ENCODE assay signal across 12 cellular contexts in genomic region chr13:32309312-32309711, GRCh38. TPM values are rescaled to one million over a fixed set of nuclear protein-coding genes. Genes with fewer than 3 reads are reported as not detected.
DNase-seq lines count a peak whose midpoint lies in the region; ATAC-seq, FAIRE-seq and TF ChIP-seq lines count a peak whose summit lies in the region.
"Had no signal": no experiment of that assay in that cellular context is flagged by ENCODE, and none has a peak within 500 bp of the region (broad histone marks: within the 10 kb centered on the region; RNA-seq: fewer than 3 reads in every experiment).

No MANE protein-coding gene starts in this region.

- intact Hi-C loops in activated CD8-positive, alpha-beta T cell treated with anti-CD3 and anti-CD28 coated beads for 36 hours (cut with micrococcal nuclease), result no loop called here
- intact Hi-C loops in OCI-LY7 (cut with micrococcal nuclease; ENCODE audit: unreplicated experiment), result no loop called here
- intact Hi-C loops in tibial artery (cut with DNase I; ENCODE audit: low total_unique reads), result loop anchor here (10.0 kb wide), 1 partner anchor 65 kb away; no protein-coding TSS in a partner anchor
- intact Hi-C loops in Calu3 (cut with micrococcal nuclease; ENCODE audit: unreplicated experiment), result no loop called here

- no peaks in the 10 kb centered on the region for H3K9me3 ChIP-seq in OCI-LY7 (ENCODE audit: low read length)
- H3K9me3 ChIP-seq in tibial artery, result no peaks in the 10 kb centered on the region

- H3K4me3 Mint-ChIP-seq in activated CD8-positive, alpha-beta T cell treated with anti-CD3 and anti-CD28 coated beads, Interleukin-2, amount 10 ng/mL, durations not matched to agents 7 days and 5 days, result no peak overlapping the region
- no peak overlapping the region for H3K4me3 Mint-ChIP-seq in activated CD8-positive, alpha-beta T cell treated with anti-CD3 and anti-CD28 coated beads for 36 hours
- no peak overlapping the region for H3K4me3 Mint-ChIP-seq in Calu3 (ENCODE audit: low read depth, unreplicated experiment)

- H3K4me3 ChIP-seq in OCI-LY7 (ENCODE audit: low read depth, low read length, poor library complexity, severe bottlenecking) (no peak overlapping the region), tibial artery (no peak overlapping the region)
- H3K4me3 ChIP-seq: SK-N-MC had no signal

- H3K4me1 Mint-ChIP-seq in activated CD8-positive, alpha-beta T cell treated with anti-CD3 and anti-CD28 coated beads, Interleukin-2, amount 10 ng/mL, durations not matched to agents 7 days and 5 days (ENCODE audit: low read depth), result peaks cover 28% of the 10 kb centered on the region
- H3K4me1 Mint-ChIP-seq in activated CD8-positive, alpha-beta T cell treated with anti-CD3 and anti-CD28 coated beads for 36 hours (ENCODE audit: low read depth), result peaks cover 12% of the 10 kb centered on the region
- H3K4me1 Mint-ChIP-seq in Calu3 (ENCODE audit: low read depth, unreplicated experiment), result no peaks in the 10 kb centered on the region

- H2AFZ ChIP-seq in OCI-LY7 (ENCODE audit: low read length), result peak overlapping the region; percentile 76; the same call in 1 of the 2 replicates

- no peaks in the 10 kb centered on the region for H3K79me2 ChIP-seq in OCI-LY7 (ENCODE audit: insufficient read depth, low read depth, low read length)

- POLR2A ChIA-PET in activated CD8-positive, alpha-beta T cell treated with anti-CD3 and anti-CD28 coated beads, Interleukin-2, amount 10 ng/mL, durations not matched to agents 7 days and 5 days (lab: Charles Lee), result no interaction called here
- POLR2A ChIA-PET in activated CD8-positive, alpha-beta T cell treated with anti-CD3 and anti-CD28 coated beads for 36 hours (lab: Charles Lee), result no interaction called here
- POLR2A ChIA-PET in OCI-LY7 (lab: Charles Lee), result no interaction called here

- CTCF ChIA-PET in activated CD8-positive, alpha-beta T cell treated with anti-CD3 and anti-CD28 coated beads, Interleukin-2, amount 10 ng/mL, durations not matched to agents 7 days and 5 days (lab: Charles Lee), result interaction anchor here (0.6 to 1.4 kb wide), 7 partner anchors 42 to 399 kb away, joined by 3 to 13 read pairs (median 3); no protein-coding TSS in a partner anchor
- CTCF ChIA-PET in activated CD8-positive, alpha-beta T cell treated with anti-CD3 and anti-CD28 coated beads for 36 hours (lab: Charles Lee), result interaction anchor here (0.8 to 1.0 kb wide), 4 partner anchors 9 to 399 kb away, joined by 3 to 4 read pairs (median 3); no protein-coding TSS in a partner anchor
- CTCF ChIA-PET in OCI-LY7 (lab: Charles Lee; ENCODE audit: unreplicated experiment) (no interaction called here), Calu3 (lab: Charles Lee) (no interaction called here)

- no peak for TF ChIP-seq CTCF in activated CD8-positive, alpha-beta T cell treated with anti-CD3 and anti-CD28 coated beads for 36 hours (IDR thresholded peaks at IDR 0.05)
- TF ChIP-seq CTCF in OCI-LY7 (conservative IDR thresholded peaks at IDR 0.05; ENCODE audit: low read length), result no peak
- TF ChIP-seq CTCF in tibial artery (IDR thresholded peaks at IDR 0.05), result no peak
- no peak for TF ChIP-seq CTCF in Calu3 (IDR thresholded peaks at IDR 0.05; ENCODE audit: unreplicated experiment)
- no peak for TF ChIP-seq CTCF in D721Med (IDR thresholded peaks at IDR 0.05; ENCODE audit: insufficient read depth, missing control alignments)

- H3K36me3 Mint-ChIP-seq in activated CD8-positive, alpha-beta T cell treated with anti-CD3 and anti-CD28 coated beads, Interleukin-2, amount 10 ng/mL, durations not matched to agents 7 days and 5 days (ENCODE audit: low read depth), result no peaks in the 10 kb centered on the region
- no peaks in the 10 kb centered on the region for H3K36me3 Mint-ChIP-seq in activated CD8-positive, alpha-beta T cell treated with anti-CD3 and anti-CD28 coated beads for 36 hours (ENCODE audit: low read depth)
- H3K36me3 Mint-ChIP-seq in Calu3 (ENCODE audit: insufficient read depth, unreplicated experiment), result no peaks in the 10 kb centered on the region

- no peaks in the 10 kb centered on the region for H4K20me1 ChIP-seq in OCI-LY7 (ENCODE audit: insufficient read depth, low read length)

- H3K27ac ChIP-seq in OCI-LY7 (ENCODE audit: low read depth, low read length, poor library complexity, severe bottlenecking) (no peak overlapping the region), tibial artery (peak overlapping the region; percentile 14 to 54)
- H3K27ac ChIP-seq: SK-N-MC had no signal

- H3K27me3 ChIP-seq in tibial artery, result no peaks in the 10 kb centered on the region

- no peak for FAIRE-seq in D721Med (lab: Jason Lieb, UNC)

- H3K4me2 ChIP-seq in OCI-LY7 (ENCODE audit: low read length), result 0 out of 2 replicates have a peak overlapping the region, but pooled peaks have one; percentile 22

- H3K27ac Mint-ChIP-seq in activated CD8-positive, alpha-beta T cell treated with anti-CD3 and anti-CD28 coated beads, Interleukin-2, amount 10 ng/mL, durations not matched to agents 7 days and 5 days, result peak overlapping the region; percentile 28
- H3K27ac Mint-ChIP-seq in activated CD8-positive, alpha-beta T cell treated with anti-CD3 and anti-CD28 coated beads for 36 hours, result no peak overlapping the region
- no peak overlapping the region for H3K27ac Mint-ChIP-seq in Calu3 (ENCODE audit: unreplicated experiment)

- ATAC-seq in activated CD8-positive, alpha-beta T cell treated with anti-CD3 and anti-CD28 coated beads, Interleukin-2, amount 10 ng/mL, durations not matched to agents 7 days and 5 days, result peak; percentile 43
- no peak for ATAC-seq in activated CD8-positive, alpha-beta T cell treated with anti-CD3 and anti-CD28 coated beads for 36 hours

- no peaks in the 10 kb centered on the region for H3K36me3 ChIP-seq in OCI-LY7 (ENCODE audit: insufficient read depth, low read length)
- H3K36me3 ChIP-seq in tibial artery, result no peaks in the 10 kb centered on the region

- H3K4me1 ChIP-seq in OCI-LY7 (ENCODE audit: insufficient read depth, low read length, poor library complexity, severe bottlenecking) (peaks cover 17% of the 10 kb centered on the region), tibial artery (peaks cover 0 to 12% (median 4%) of the 10 kb centered on the region in 4 donors)

- no peak for DNase-seq in activated CD8-positive, alpha-beta T cell treated with anti-CD3 and anti-CD28 coated beads, Interleukin-2, amount 10 ng/mL, durations not matched to agents 7 days and 5 days
- no peak for DNase-seq in activated CD8-positive, alpha-beta T cell treated with anti-CD3 and anti-CD28 coated beads for 36 hours
- DNase-seq in OCI-LY7 (ENCODE audit: low spot score) (peak; percentile 4), iris pigment epithelial cell (ENCODE audit: low read depth) (peak; percentile 38), tibial artery (no peak), Calu3 (no peak), mesenteric fat pad (ENCODE audit: low spot score) (no peak), D721Med (ENCODE audit: insufficient read length, low spot score) (no peak)
- DNase-seq: activated CD4-positive, CD25-positive, alpha-beta regulatory T cell treated with anti-CD3 and anti-CD28 coated beads, Interleukin-2, amount 50 U/mL, for 72 hours; DMS153; glutamatergic neuron had no signal

- BruUV-seq in OCI-LY7 (replicated peaks; lab: Mats Ljungman, UMichigan), result no TSS peak
- no TSS peak for BruUV-seq in Calu3 (replicated peaks; lab: Mats Ljungman, UMichigan)

- H3K9me3 Mint-ChIP-seq in activated CD8-positive, alpha-beta T cell treated with anti-CD3 and anti-CD28 coated beads, Interleukin-2, amount 10 ng/mL, durations not matched to agents 7 days and 5 days (ENCODE audit: insufficient read depth), result no peaks in the 10 kb centered on the region
- H3K9me3 Mint-ChIP-seq in activated CD8-positive, alpha-beta T cell treated with anti-CD3 and anti-CD28 coated beads for 36 hours, result no peaks in the 10 kb centered on the region
- no peaks in the 10 kb centered on the region for H3K9me3 Mint-ChIP-seq in Calu3 (ENCODE audit: low read depth, unreplicated experiment)

- no peaks in the 10 kb centered on the region for H3K9me2 ChIP-seq in OCI-LY7 (ENCODE audit: insufficient read depth, low read length)

- H3K27me3 Mint-ChIP-seq in activated CD8-positive, alpha-beta T cell treated with anti-CD3 and anti-CD28 coated beads, Interleukin-2, amount 10 ng/mL, durations not matched to agents 7 days and 5 days (ENCODE audit: low read depth), result peaks cover 4% of the 10 kb centered on the region
- H3K27me3 Mint-ChIP-seq in activated CD8-positive, alpha-beta T cell treated with anti-CD3 and anti-CD28 coated beads for 36 hours, result no peaks in the 10 kb centered on the region
- H3K27me3 Mint-ChIP-seq in Calu3 (ENCODE audit: unreplicated experiment), result no peaks in the 10 kb centered on the region

RNA-seq across cellular contexts. Expression of gene ZAR1L, which starts 5.9 kb away (rescaled TPM):
- total RNA-seq in activated CD8-positive, alpha-beta T cell treated with anti-CD3 and anti-CD28 coated beads, Interleukin-2, amount 10 ng/mL, durations not matched to agents 7 days and 5 days, result not detected
- not detected for total RNA-seq in activated CD8-positive, alpha-beta T cell treated with anti-CD3 and anti-CD28 coated beads for 36 hours
- total RNA-seq in OCI-LY7 (2014; rRNA removed; shearing (Covaris generic)), result 0.10 and 0.32 TPM in 2 replicates
- total RNA-seq in OCI-LY7 (2022) (0.76 and 1.1 TPM in 2 replicates), Calu3 (2022) (not detected in 2 replicates), mesenteric fat pad (not detected)

RNA-seq across cellular contexts. Expression of gene BRCA2, which starts 6.0 kb away (rescaled TPM):
- total RNA-seq in activated CD8-positive, alpha-beta T cell treated with anti-CD3 and anti-CD28 coated beads, Interleukin-2, amount 10 ng/mL, durations not matched to agents 7 days and 5 days, result 10 to 100 TPM; 28.4 to 30.7 TPM
- total RNA-seq in activated CD8-positive, alpha-beta T cell treated with anti-CD3 and anti-CD28 coated beads for 36 hours, result 10 to 100 TPM; 24.9 to 27.2 TPM
- total RNA-seq in OCI-LY7 (2014; rRNA removed; shearing (Covaris generic)), result 16.9 and 25.8 TPM in 2 replicates
- total RNA-seq in OCI-LY7 (2022) (34.3 and 36.4 TPM in 2 replicates), Calu3 (2022) (11.0 and 12.8 TPM in 2 replicates), mesenteric fat pad (1.9 TPM)

Comparison
In these comparisons a context has a peak if more than half of its experiments do, and no peak if none do; other contexts are left out.
1. DNase-seq: peak in OCI-LY7 (single experiment) and iris pigment epithelial cell (single experiment); none in activated CD8-positive, alpha-beta T cell treated with anti-CD3 and anti-CD28 coated beads, Interleukin-2, amount 10 ng/mL, durations not matched to agents 7 days and 5 days (single experiment), activated CD8-positive, alpha-beta T cell treated with anti-CD3 and anti-CD28 coated beads for 36 hours (single experiment), tibial artery (0 of 2), Calu3 (single experiment), mesenteric fat pad (single experiment) and D721Med (single experiment).
2. CTCF ChIA-PET loops: an anchor here in activated CD8-positive, alpha-beta T cell treated with anti-CD3 and anti-CD28 coated beads, Interleukin-2, amount 10 ng/mL, durations not matched to agents 7 days and 5 days (0.6 to 1.4 kb wide) and activated CD8-positive, alpha-beta T cell treated with anti-CD3 and anti-CD28 coated beads for 36 hours (0.8 to 1.0 kb wide); none called in OCI-LY7 and Calu3.